Comparison of ENCODE assay signal across 1 cellular context in genomic region chr7:143181349-143181748, GRCh38.
TF ChIP-seq lines count a peak whose summit lies in the region.

No MANE protein-coding gene starts in this region.

TF ChIP-seq in GM23338, 12 proteins besides CTCF, POLR2A, EP300 and RAD21 (continued from another document):
- TF ChIP-seq, protein P1, sequence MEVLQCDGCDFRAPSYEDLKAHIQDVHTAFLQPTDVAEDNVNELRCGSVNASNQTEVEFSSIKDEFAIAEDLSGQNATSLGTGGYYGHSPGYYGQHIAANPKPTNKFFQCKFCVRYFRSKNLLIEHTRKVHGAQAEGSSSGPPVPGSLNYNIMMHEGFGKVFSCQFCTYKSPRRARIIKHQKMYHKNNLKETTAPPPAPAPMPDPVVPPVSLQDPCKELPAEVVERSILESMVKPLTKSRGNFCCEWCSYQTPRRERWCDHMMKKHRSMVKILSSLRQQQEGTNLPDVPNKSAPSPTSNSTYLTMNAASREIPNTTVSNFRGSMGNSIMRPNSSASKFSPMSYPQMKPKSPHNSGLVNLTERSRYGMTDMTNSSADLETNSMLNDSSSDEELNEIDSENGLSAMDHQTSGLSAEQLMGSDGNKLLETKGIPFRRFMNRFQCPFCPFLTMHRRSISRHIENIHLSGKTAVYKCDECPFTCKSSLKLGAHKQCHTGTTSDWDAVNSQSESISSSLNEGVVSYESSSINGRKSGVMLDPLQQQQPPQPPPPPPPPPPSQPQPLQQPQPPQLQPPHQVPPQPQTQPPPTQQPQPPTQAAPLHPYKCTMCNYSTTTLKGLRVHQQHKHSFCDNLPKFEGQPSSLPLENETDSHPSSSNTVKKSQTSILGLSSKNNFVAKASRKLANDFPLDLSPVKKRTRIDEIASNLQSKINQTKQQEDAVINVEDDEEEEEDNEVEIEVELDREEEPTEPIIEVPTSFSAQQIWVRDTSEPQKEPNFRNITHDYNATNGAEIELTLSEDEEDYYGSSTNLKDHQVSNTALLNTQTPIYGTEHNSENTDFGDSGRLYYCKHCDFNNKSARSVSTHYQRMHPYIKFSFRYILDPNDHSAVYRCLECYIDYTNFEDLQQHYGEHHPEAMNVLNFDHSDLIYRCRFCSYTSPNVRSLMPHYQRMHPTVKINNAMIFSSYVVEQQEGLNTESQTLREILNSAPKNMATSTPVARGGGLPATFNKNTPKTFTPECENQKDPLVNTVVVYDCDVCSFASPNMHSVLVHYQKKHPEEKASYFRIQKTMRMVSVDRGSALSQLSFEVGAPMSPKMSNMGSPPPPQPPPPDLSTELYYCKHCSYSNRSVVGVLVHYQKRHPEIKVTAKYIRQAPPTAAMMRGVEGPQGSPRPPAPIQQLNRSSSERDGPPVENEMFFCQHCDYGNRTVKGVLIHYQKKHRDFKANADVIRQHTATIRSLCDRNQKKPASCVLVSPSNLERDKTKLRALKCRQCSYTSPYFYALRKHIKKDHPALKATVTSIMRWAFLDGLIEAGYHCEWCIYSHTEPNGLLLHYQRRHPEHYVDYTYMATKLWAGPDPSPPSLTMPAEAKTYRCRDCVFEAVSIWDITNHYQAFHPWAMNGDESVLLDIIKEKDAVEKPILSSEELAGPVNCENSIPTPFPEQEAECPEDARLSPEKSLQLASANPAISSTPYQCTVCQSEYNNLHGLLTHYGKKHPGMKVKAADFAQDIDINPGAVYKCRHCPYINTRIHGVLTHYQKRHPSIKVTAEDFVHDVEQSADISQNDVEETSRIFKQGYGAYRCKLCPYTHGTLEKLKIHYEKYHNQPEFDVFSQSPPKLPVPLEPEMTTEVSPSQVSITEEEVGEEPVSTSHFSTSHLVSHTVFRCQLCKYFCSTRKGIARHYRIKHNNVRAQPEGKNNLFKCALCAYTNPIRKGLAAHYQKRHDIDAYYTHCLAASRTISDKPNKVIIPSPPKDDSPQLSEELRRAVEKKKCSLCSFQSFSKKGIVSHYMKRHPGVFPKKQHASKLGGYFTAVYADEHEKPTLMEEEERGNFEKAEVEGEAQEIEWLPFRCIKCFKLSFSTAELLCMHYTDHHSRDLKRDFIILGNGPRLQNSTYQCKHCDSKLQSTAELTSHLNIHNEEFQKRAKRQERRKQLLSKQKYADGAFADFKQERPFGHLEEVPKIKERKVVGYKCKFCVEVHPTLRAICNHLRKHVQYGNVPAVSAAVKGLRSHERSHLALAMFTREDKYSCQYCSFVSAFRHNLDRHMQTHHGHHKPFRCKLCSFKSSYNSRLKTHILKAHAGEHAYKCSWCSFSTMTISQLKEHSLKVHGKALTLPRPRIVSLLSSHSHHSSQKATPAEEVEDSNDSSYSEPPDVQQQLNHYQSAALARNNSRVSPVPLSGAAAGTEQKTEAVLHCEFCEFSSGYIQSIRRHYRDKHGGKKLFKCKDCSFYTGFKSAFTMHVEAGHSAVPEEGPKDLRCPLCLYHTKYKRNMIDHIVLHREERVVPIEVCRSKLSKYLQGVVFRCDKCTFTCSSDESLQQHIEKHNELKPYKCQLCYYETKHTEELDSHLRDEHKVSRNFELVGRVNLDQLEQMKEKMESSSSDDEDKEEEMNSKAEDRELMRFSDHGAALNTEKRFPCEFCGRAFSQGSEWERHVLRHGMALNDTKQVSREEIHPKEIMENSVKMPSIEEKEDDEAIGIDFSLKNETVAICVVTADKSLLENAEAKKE (CRISPR knock-in tag; IDR thresholded peaks at IDR 0.05) = no peak
- TF ChIP-seq JUNB (IDR thresholded peaks at IDR 0.05; ENCODE audit: unreplicated experiment) (no peak), ETS1 (IDR thresholded peaks at IDR 0.05) (no peak), STAT1 (IDR thresholded peaks at IDR 0.05; ENCODE audit: unreplicated experiment) (no peak), CREB1 (CRISPR knock-in tag; IDR thresholded peaks at IDR 0.05; ENCODE audit: low read depth) (no peak), ZNF331 (CRISPR knock-in tag; IDR thresholded peaks at IDR 0.05; ENCODE audit: low read depth) (no peak), POLR2AphosphoS5 (IDR thresholded peaks at IDR 0.05; ENCODE audit: low read depth) (no peak), EZH2phosphoT487 (IDR thresholded peaks at IDR 0.05; ENCODE audit: unreplicated experiment) (no peak), NANOG (IDR thresholded peaks at IDR 0.05; ENCODE audit: borderline replicate concordance) (no peak)
